ENCODE assay signal across 28 cellular contexts in genomic region chr3:176106380-176106779, GRCh38.
DNase-seq lines count a peak whose midpoint lies in the region; ATAC-seq, FAIRE-seq and TF ChIP-seq lines count a peak whose summit lies in the region.
"Had no signal": no experiment of that assay in that cellular context is flagged by ENCODE, and none has a peak within 500 bp of the region (broad histone marks: within the 10 kb centered on the region; RNA-seq: fewer than 3 reads in every experiment).

No MANE protein-coding gene starts in this region.

- WGBS in liver: 78% methylated on average over 2 of the region's 2 CpGs
- WGBS in HepG2 (ENCODE audit: low lambda C conversion rate): 0% methylated on average over 2 of the region's 2 CpGs

- H3K9me3 ChIP-seq in liver (ENCODE audit: control insufficient read depth in 4 of 4, low read length in 3 of 4): no peaks in the 10 kb centered on the region
- peaks cover 61% of the 10 kb centered on the region for H3K9me3 ChIP-seq in HepG2 (ENCODE audit: low read length)
- no peaks in the 10 kb centered on the region for H3K9me3 ChIP-seq in fibroblast of lung (ENCODE audit: control insufficient read depth, insufficient read depth, low read depth, low read length)
- H3K9me3 ChIP-seq: BE2C, SJSA1 had no signal

- H4K20me1 ChIP-seq in HepG2 (ENCODE audit: insufficient read depth, low read length): no peaks in the 10 kb centered on the region
- no peaks in the 10 kb centered on the region for H4K20me1 ChIP-seq in fibroblast of lung (ENCODE audit: control insufficient read depth, extremely low read depth, insufficient read depth, low read length)

- DNase-seq in HepG2 (ENCODE audit: low spot score) (no peak), amniotic epithelial cell (ENCODE audit: low read depth) (peak; percentile 7), fibroblast of lung (ENCODE audit: low read depth in 2 of 2) (peak; percentile 2 to 18), occipital lobe (lab: John Stamatoyannopoulos, UW) (no peak)
- no peak for DNase-seq in activated T-cell treated with anti-CD3 and anti-CD28 coated beads, Interleukin-2, amount 50 U/mL, for 1 hour
- DNase-seq: ACHN; BE2C; CD8-positive, alpha-beta memory T cell; DMS 273 treated with DMSO at 0.1 percent for 48 hours; DMS79 treated with DMSO at 0.1 percent for 48 hours; HCEC 1CT; NCI-H1048; NCI-H1417; NCI-H1694; NCI-H2029 treated with DMSO at 0.1 percent for 48 hours; NCI-H446 treated with DMSO at 0.1 percent for 48 hours; NCI-H526; NCI-H82; PC-9; Right ventricle myocardium superior; RPMI8226 had no signal

- no TSS peak for BruUV-seq in HepG2 (replicated peaks; lab: Mats Ljungman, UMichigan)

- in situ Hi-C loops in HepG2 (cut with HindIII; ENCODE audit: extremely low pct_ligation_motif_present, low pct_unique_long_range_greater_than_20kb): no loop called here

- TF ChIP-seq CTCF in liver (IDR thresholded peaks at IDR 0.05; ENCODE audit: low read depth, low read length, missing input control) (no peak), HepG2 (CRISPR knock-in tag; IDR thresholded peaks at IDR 0.05) (no peak), fibroblast of lung (conservative IDR thresholded peaks at IDR 0.05 in 1 of 2, IDR thresholded peaks at IDR 0.05 in 1 of 2; ENCODE audit: low read depth in 1 of 2, low read length in 2 of 2) (no peak)

- H3K27me3 ChIP-seq in liver (ENCODE audit: control insufficient read depth in 4 of 4, insufficient read depth in 4 of 4, low read length in 3 of 4) (no peaks in the 10 kb centered on the region), HepG2 (ENCODE audit: control insufficient read depth in 1 of 2, insufficient read depth in 2 of 2, low read length in 2 of 2) (no peaks in the 10 kb centered on the region), fibroblast of lung (ENCODE audit: control insufficient read depth, insufficient read depth, low read length) (no peaks in the 10 kb centered on the region)
- H3K27me3 ChIP-seq: BE2C, SJSA1 had no signal

- intact Hi-C loops in HepG2 (cut with micrococcal nuclease; ENCODE audit: unreplicated experiment): no loop called here

- H3K79me2 ChIP-seq in HepG2 (ENCODE audit: insufficient read depth, low read length) (no peaks in the 10 kb centered on the region), fibroblast of lung (ENCODE audit: control insufficient read depth, insufficient read depth, low read length) (no peaks in the 10 kb centered on the region)

- no peak for TF ChIP-seq RAD21 in liver (IDR thresholded peaks at IDR 0.05)
- no peak for TF ChIP-seq RAD21 in HepG2 (CRISPR knock-in tag; IDR thresholded peaks at IDR 0.05)

- no peak overlapping the region for H3K9ac ChIP-seq in liver (ENCODE audit: low read depth in 1 of 2, low read length in 2 of 2)
- no peak overlapping the region for H3K9ac ChIP-seq in HepG2 (ENCODE audit: insufficient read depth, low read depth, low read length)
- H3K9ac ChIP-seq in fibroblast of lung (ENCODE audit: insufficient read depth, low read length): no peak overlapping the region

- POLR2A ChIA-PET in HepG2 (lab: Yijun Ruan, JAX): no interaction called here

- ATAC-seq in HepG2 (no peak), HG02588 (IDR thresholded peaks at IDR 0.05; ENCODE audit: unreplicated experiment) (no peak), GM19395 (IDR thresholded peaks at IDR 0.05; ENCODE audit: unreplicated experiment) (no peak)

- CTCF ChIA-PET in HepG2 (lab: Yijun Ruan, JAX; ENCODE audit: low intra/inter-chr PET ratio, low total read pairs): no interaction called here

- H3K27ac ChIP-seq in liver (ENCODE audit: low read depth in 1 of 2, low read length in 2 of 2) (no peak overlapping the region), HepG2 (ENCODE audit: extremely low read length, insufficient read depth, low read length) (no peak overlapping the region), fibroblast of lung (ENCODE audit: insufficient read depth, low read length) (no peak overlapping the region)
- H3K27ac ChIP-seq: 22Rv1, PC-9, SJSA1 had no signal

- no peak for FAIRE-seq in HepG2 (lab: Jason Lieb, UNC)
- FAIRE-seq: GM12892, H1 had no signal

- H3K4me2 ChIP-seq in HepG2 (ENCODE audit: low read depth, low read length): no peak overlapping the region
- H3K4me2 ChIP-seq in fibroblast of lung (ENCODE audit: extremely low read depth, insufficient read depth, low read length): no peak overlapping the region
- H3K4me2 ChIP-seq: PC-9 had no signal

- H3K36me3 ChIP-seq in liver (ENCODE audit: control insufficient read depth in 4 of 4, insufficient read depth in 3 of 4, low read depth in 1 of 4, low read length in 3 of 4): no peaks in the 10 kb centered on the region
- no peaks in the 10 kb centered on the region for H3K36me3 ChIP-seq in HepG2 (replicated peaks in 1 of 2; ENCODE audit: control insufficient read depth in 1 of 2, insufficient read depth in 2 of 2, low read length in 2 of 2)
- H3K36me3 ChIP-seq in fibroblast of lung (ENCODE audit: control insufficient read depth, insufficient read depth, low read length): no peaks in the 10 kb centered on the region
- H3K36me3 ChIP-seq: BE2C, SJSA1 had no signal

- H3K4me3 ChIP-seq in liver (ENCODE audit: low read depth in 1 of 3, low read length in 3 of 3) (no peak overlapping the region), HepG2 (replicated peaks in 1 of 3; ENCODE audit: insufficient read depth in 1 of 3, low read depth in 2 of 3, low read length in 3 of 3) (no peak overlapping the region), fibroblast of lung (replicated peaks in 1 of 4; ENCODE audit: control extremely low read depth in 1 of 4, insufficient read depth in 1 of 4, low read depth in 3 of 4, low read length in 4 of 4) (no peak overlapping the region)
- H3K4me3 ChIP-seq: PC-9, SJSA1 had no signal

- H2AFZ ChIP-seq in HepG2 (ENCODE audit: low read length) (no peak overlapping the region), fibroblast of lung (ENCODE audit: low read length) (no peak overlapping the region)
- H2AFZ ChIP-seq: PC-9 had no signal

- no peak for TF ChIP-seq POLR2A in HepG2 (IDR thresholded peaks at IDR 0.05; ENCODE audit: insufficient read depth in 1 of 2, low read depth in 2 of 2, low read length in 2 of 2)

- H3K4me1 ChIP-seq in liver (ENCODE audit: control insufficient read depth in 4 of 4, insufficient read depth in 4 of 4, low read length in 3 of 4): no peaks in the 10 kb centered on the region
- no peaks in the 10 kb centered on the region for H3K4me1 ChIP-seq in HepG2 (ENCODE audit: insufficient read depth, low read length)
- no peaks in the 10 kb centered on the region for H3K4me1 ChIP-seq in fibroblast of lung (ENCODE audit: control insufficient read depth, extremely low read depth, insufficient read depth, low read length)
- H3K4me1 ChIP-seq: BE2C, SJSA1 had no signal

- TF ChIP-seq EP300 in HepG2 (IDR thresholded peaks at IDR 0.05; ENCODE audit: low read depth in 2 of 2, low read length in 2 of 2) (no peak), HepG2 (CRISPR knock-in tag; IDR thresholded peaks at IDR 0.05; ENCODE audit: borderline replicate concordance) (no peak)

TF ChIP-seq in liver, 16 proteins besides CTCF, POLR2A, EP300 and RAD21:
- TF ChIP-seq JUND (IDR thresholded peaks at IDR 0.05): no peak
- TF ChIP-seq REST (IDR thresholded peaks at IDR 0.05): peak; percentile 33

TF ChIP-seq in HepG2, 621 proteins besides CTCF, POLR2A, EP300 and RAD21:
- TF ChIP-seq ZNF678 (CRISPR knock-in tag; IDR thresholded peaks at IDR 0.05) (no peak), REST (IDR thresholded peaks at IDR 0.05; ENCODE audit: borderline replicate concordance in 1 of 2, low read depth in 1 of 2, low read length in 2 of 2) (0 out of 4 replicates have a peak, but pooled peaks of 1 of the 2 experiments have one; percentile 17)

Comparison
In these comparisons a context has a peak if more than half of its experiments do, and no peak if none do; other contexts are left out.
1. DNase-seq: peak in amniotic epithelial cell (single experiment) and fibroblast of lung (2 of 2); none in HepG2 (single experiment), activated T-cell treated with anti-CD3 and anti-CD28 coated beads, Interleukin-2, amount 50 U/mL, for 1 hour (single experiment) and occipital lobe (single experiment).